In the genomic region with DNA sequence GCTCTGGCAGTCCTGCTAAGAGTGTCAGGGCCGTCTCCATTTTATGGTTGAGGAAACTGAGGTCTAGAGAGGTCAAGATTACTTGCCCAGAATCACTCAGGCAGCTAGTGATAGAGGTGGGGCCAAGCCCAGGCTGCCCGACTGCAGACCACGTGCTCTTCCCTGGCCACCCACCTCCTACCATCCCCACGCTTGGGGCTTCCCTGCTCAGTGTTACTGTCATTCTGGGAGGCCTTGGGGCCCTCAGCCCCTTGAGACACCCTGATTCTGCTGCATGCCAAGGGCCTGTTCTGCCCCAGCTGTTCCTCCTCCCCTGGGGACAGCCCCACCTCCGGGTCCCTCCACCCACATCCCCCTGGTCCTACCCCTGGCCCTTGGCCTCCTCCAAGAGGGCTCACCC, we compare ENCODE assay signal across 31 cellular contexts. TPM values are rescaled to one million over a fixed set of nuclear protein-coding genes. Genes with fewer than 3 reads are reported as not detected.
A peak's percentile ranks its signal among the peaks of the same experiment; 100 is the strongest.
DNase-seq lines count a peak whose midpoint lies in the region; ATAC-seq and TF ChIP-seq lines count a peak whose summit lies in the region.
"Had no signal": no experiment of that assay in that cellular context is flagged by ENCODE, and none has a peak within 500 bp of the region (broad histone marks: within the 10 kb centered on the region; RNA-seq: fewer than 3 reads in every experiment).

No MANE protein-coding gene starts in this region.

- TF ChIP-seq CTCF in Peyer's patch (IDR thresholded peaks at IDR 0.05) = no peak
- TF ChIP-seq CTCF in colonic mucosa (IDR thresholded peaks at IDR 0.05) = no peak
- no peak for TF ChIP-seq CTCF in H9 (conservative IDR thresholded peaks at IDR 0.05)

- POLR2A ChIA-PET in activated CD4-positive, alpha-beta T cell treated with anti-CD3 and anti-CD28 coated beads for 36 hours (lab: Charles Lee) = interaction anchor here (0.5 kb wide), 1 partner anchor 15 kb away, joined by 3 read pairs; no protein-coding TSS in a partner anchor

- no peaks in the 10 kb centered on the region for H3K4me1 ChIP-seq in Peyer's patch
- no peaks in the 10 kb centered on the region for H3K4me1 ChIP-seq in colonic mucosa
- H3K4me1 ChIP-seq in H9 (ENCODE audit: insufficient read depth, low read length) = no peaks in the 10 kb centered on the region
- H3K4me1 ChIP-seq: gastroesophageal sphincter, HAP-1, pancreas, tibial artery had no signal

- no peaks in the 10 kb centered on the region for H3K79me2 ChIP-seq in H9 (ENCODE audit: insufficient read depth, low read length)

- no peak overlapping the region for H3K27ac Mint-ChIP-seq in activated CD4-positive, alpha-beta T cell treated with anti-CD3 and anti-CD28 coated beads for 36 hours
- no peak overlapping the region for H3K27ac Mint-ChIP-seq in stimulated activated effector memory CD8-positive, alpha-beta T cell treated with anti-CD3 and anti-CD28 coated beads, Interleukin-12 subunit alpha, Interleukin-12 subunit beta, amount 100 ng/mL, for 72 hours
- no peak overlapping the region for H3K27ac Mint-ChIP-seq in H9
- H3K27ac Mint-ChIP-seq: memory B cell had no signal

- no peak overlapping the region for H2AFZ ChIP-seq in H9 (ENCODE audit: low read length)

- H3T11ph ChIP-seq in H9 (ENCODE audit: low read length) = no peak overlapping the region

- H3K23me2 ChIP-seq in H9 (ENCODE audit: insufficient read length, low read depth, low read length, poor library complexity, severe bottlenecking) = no peaks in the 10 kb centered on the region

- H3K18ac ChIP-seq in H9 (ENCODE audit: insufficient read length, low read depth, low read length) = no peak overlapping the region

- H2BK120ac ChIP-seq in H9 (ENCODE audit: low read depth, low read length, poor library complexity, severe bottlenecking) = no peak overlapping the region

- no peak overlapping the region for H4K8ac ChIP-seq in H9 (replicated peaks; ENCODE audit: insufficient read length, low read depth, low read length)

- no peak overlapping the region for H3K4me3 ChIP-seq in Peyer's patch
- H3K4me3 ChIP-seq in colonic mucosa = no peak overlapping the region
- H3K4me3 ChIP-seq: esophagus muscularis mucosa, gastroesophageal sphincter, HAP-1, pancreas, tibial artery had no signal

- no peaks in the 10 kb centered on the region for H3K9me3 Mint-ChIP-seq in activated CD4-positive, alpha-beta T cell treated with anti-CD3 and anti-CD28 coated beads for 36 hours (ENCODE audit: low read depth)
- H3K9me3 Mint-ChIP-seq in stimulated activated effector memory CD8-positive, alpha-beta T cell treated with anti-CD3 and anti-CD28 coated beads, Interleukin-12 subunit alpha, Interleukin-12 subunit beta, amount 100 ng/mL, for 72 hours = no peaks in the 10 kb centered on the region
- H3K9me3 Mint-ChIP-seq in H9 = peaks cover 0 to 5% of the 10 kb centered on the region in 2 experiments; a peak in 2 of 5 replicates
- H3K9me3 Mint-ChIP-seq: central memory CD8-positive, alpha-beta T cell; memory B cell; naive B cell had no signal

- H2BK5ac ChIP-seq in H9 (ENCODE audit: insufficient read length, low read length) = no peak overlapping the region

- H3K9ac ChIP-seq in colonic mucosa (ENCODE audit: low read depth in 2 of 2, low read length in 2 of 2) (no peak overlapping the region), H9 (ENCODE audit: extremely low read depth, insufficient read length, low read length) (no peak overlapping the region)
- H3K9ac ChIP-seq: KMS-11 had no signal

- TF ChIP-seq POLR2A in Peyer's patch (IDR thresholded peaks at IDR 0.05) = no peak

- no peak overlapping the region for H2BK12ac ChIP-seq in H9 (ENCODE audit: insufficient read length, low read depth, low read length)

- no peak overlapping the region for H3K4me2 ChIP-seq in H9 (ENCODE audit: insufficient read depth, insufficient read length, low read length)
- H3K4me2 ChIP-seq: KMS-11 had no signal

- no peak overlapping the region for H3K14ac ChIP-seq in H9 (ENCODE audit: insufficient read depth, low read length)

- H3K4me3 Mint-ChIP-seq in activated CD4-positive, alpha-beta T cell treated with anti-CD3 and anti-CD28 coated beads for 36 hours = no peak overlapping the region
- no peak overlapping the region for H3K4me3 Mint-ChIP-seq in stimulated activated effector memory CD8-positive, alpha-beta T cell treated with anti-CD3 and anti-CD28 coated beads, Interleukin-12 subunit alpha, Interleukin-12 subunit beta, amount 100 ng/mL, for 72 hours
- H3K4me3 Mint-ChIP-seq in H9 = no peak overlapping the region
- H3K4me3 Mint-ChIP-seq: central memory CD8-positive, alpha-beta T cell; memory B cell; naive B cell had no signal

- H3K27me3 Mint-ChIP-seq in activated CD4-positive, alpha-beta T cell treated with anti-CD3 and anti-CD28 coated beads for 36 hours = no peaks in the 10 kb centered on the region
- H3K27me3 Mint-ChIP-seq in H9 (ENCODE audit: low read depth) = peaks cover 14% of the 10 kb centered on the region
- H3K27me3 Mint-ChIP-seq: central memory CD8-positive, alpha-beta T cell; memory B cell; naive B cell had no signal

- H4K91ac ChIP-seq in H9 (ENCODE audit: insufficient read length, low read depth, low read length) = no peak overlapping the region

- H3K9me3 ChIP-seq in Peyer's patch = no peaks in the 10 kb centered on the region
- H3K9me3 ChIP-seq in colonic mucosa = no peaks in the 10 kb centered on the region
- H3K9me3 ChIP-seq in H9 (ENCODE audit: control insufficient read depth, low read depth, low read length) = no peaks in the 10 kb centered on the region
- H3K9me3 ChIP-seq: esophagus muscularis mucosa, gastroesophageal sphincter, HAP-1, pancreas, tibial artery had no signal

- H3K36me3 ChIP-seq in Peyer's patch (no peaks in the 10 kb centered on the region), colonic mucosa (no peaks in the 10 kb centered on the region)
- H3K36me3 ChIP-seq: HAP-1, pancreas had no signal

- H3K36me3 Mint-ChIP-seq in activated CD4-positive, alpha-beta T cell treated with anti-CD3 and anti-CD28 coated beads for 36 hours (ENCODE audit: low read depth) = no peaks in the 10 kb centered on the region
- no peaks in the 10 kb centered on the region for H3K36me3 Mint-ChIP-seq in stimulated activated effector memory CD8-positive, alpha-beta T cell treated with anti-CD3 and anti-CD28 coated beads, Interleukin-12 subunit alpha, Interleukin-12 subunit beta, amount 100 ng/mL, for 72 hours
- peaks cover 0 to 6% (median 0%) of the 10 kb centered on the region in 3 experiments; a peak in 3 of 7 replicates for H3K36me3 Mint-ChIP-seq in H9 (ENCODE audit: insufficient read depth in 1 of 3, low read depth in 3 of 3)
- H3K36me3 Mint-ChIP-seq: naive B cell had no signal

- intact Hi-C loops in activated CD4-positive, alpha-beta T cell treated with anti-CD3 and anti-CD28 coated beads for 36 hours (cut with DNase I, micrococcal nuclease) = no loop called here
- intact Hi-C loops in colonic mucosa (cut with DNase I) = no loop called here

- H4K5ac ChIP-seq in H9 (ENCODE audit: insufficient read length, low read depth, low read length) = no peak overlapping the region

- H3K27me3 ChIP-seq in Peyer's patch (no peaks in the 10 kb centered on the region), colonic mucosa (no peaks in the 10 kb centered on the region), H9 (ENCODE audit: insufficient read depth, low read length) (no peaks in the 10 kb centered on the region)
- H3K27me3 ChIP-seq: pancreas had no signal

- H2BK15ac ChIP-seq in H9 (ENCODE audit: low read depth, low read length) = no peak overlapping the region

- no peak overlapping the region for H2AK5ac ChIP-seq in H9 (ENCODE audit: insufficient read length, low read length)

- H3K79me1 ChIP-seq in H9 (ENCODE audit: insufficient read depth, low read depth, low read length, poor library complexity, severe bottlenecking) = no peaks in the 10 kb centered on the region

- no peak overlapping the region for H3K23ac ChIP-seq in H9 (ENCODE audit: insufficient read length, low read depth, low read length)

- no peak for ATAC-seq in activated CD4-positive, alpha-beta T cell treated with anti-CD3 and anti-CD28 coated beads for 36 hours
- ATAC-seq in GM19463 (IDR thresholded peaks at IDR 0.05; ENCODE audit: unreplicated experiment) = peak; percentile 82
- peak; percentile 61 for ATAC-seq in HG03045 (IDR thresholded peaks at IDR 0.05; ENCODE audit: unreplicated experiment)
- peak; percentile 68 for ATAC-seq in stimulated activated effector memory CD8-positive, alpha-beta T cell treated with anti-CD3 and anti-CD28 coated beads, Interleukin-12 subunit alpha, Interleukin-12 subunit beta, amount 100 ng/mL, for 72 hours
- ATAC-seq: gastroesophageal sphincter, sciatic nerve had no signal

- H3K27ac ChIP-seq in Peyer's patch (no peak overlapping the region), colonic mucosa (no peak overlapping the region), H9 (ENCODE audit: insufficient read length, low read depth, low read length) (no peak overlapping the region)
- H3K27ac ChIP-seq: 22Rv1, esophagus muscularis mucosa, gastroesophageal sphincter, KMS-11, pancreas, RWPE1, tibial artery had no signal

- DNase-seq in activated CD4-positive, alpha-beta T cell treated with anti-CD3 and anti-CD28 coated beads for 36 hours = peak; percentile 13
- no peak for DNase-seq in activated CD4-positive, alpha-beta T cell treated with anti-CD3 and anti-CD28 coated beads, Interleukin-2, amount 50 U/mL, for 4 hours
- no peak for DNase-seq in stimulated activated effector memory CD8-positive, alpha-beta T cell treated with anti-CD3 and anti-CD28 coated beads, Interleukin-12 subunit alpha, Interleukin-12 subunit beta, amount 100 ng/mL, for 72 hours (ENCODE audit: low spot score in 2 of 2)
- DNase-seq in Peyer's patch (no peak), colonic mucosa (no peak), H9 (no peak)
- DNase-seq: activated CD4-positive, alpha-beta T cell treated with anti-CD3 and anti-CD28 coated beads for 4 hours; activated naive CD4-positive, alpha-beta T cell treated with Interleukin-2 at 50 U/mL for 16 hours; AML-193; aorta; Calu3; kidney glomerular epithelial cell; naive B cell; NCI-H1048; NCI-H2029; NCI-H446 treated with DMSO at 0.1 percent for 48 hours; stimulated activated naive CD4-positive, alpha-beta T cell; T1000; tibial artery had no signal

- no peak overlapping the region for H3K4ac ChIP-seq in H9 (ENCODE audit: low read depth, low read length)

- no peaks in the 10 kb centered on the region for H4K20me1 ChIP-seq in H9 (ENCODE audit: control insufficient read depth, insufficient read depth, insufficient read length)

- H3K56ac ChIP-seq in H9 (ENCODE audit: insufficient read length, low read depth, low read length) = no peak overlapping the region

- H2BK20ac ChIP-seq in H9 (ENCODE audit: low read depth, low read length, poor library complexity, severe bottlenecking) = no peak overlapping the region

- WGBS in H9 (ENCODE audit: extremely low coverage, insufficient read length, low lambda C conversion rate) = no CpG with 5 or more reads among the region's 5 CpGs

- H3K4me1 Mint-ChIP-seq in activated CD4-positive, alpha-beta T cell treated with anti-CD3 and anti-CD28 coated beads for 36 hours = peaks cover 6% of the 10 kb centered on the region
- H3K4me1 Mint-ChIP-seq in stimulated activated effector memory CD8-positive, alpha-beta T cell treated with anti-CD3 and anti-CD28 coated beads, Interleukin-12 subunit alpha, Interleukin-12 subunit beta, amount 100 ng/mL, for 72 hours = peaks cover 5% of the 10 kb centered on the region
- peaks cover 8 to 14% of the 10 kb centered on the region in 2 experiments for H3K4me1 Mint-ChIP-seq in H9

- CTCF ChIA-PET in activated CD4-positive, alpha-beta T cell treated with anti-CD3 and anti-CD28 coated beads for 36 hours (lab: Charles Lee) = no interaction called here

RNA-seq across cellular contexts. Expression of a gene that starts 17.2 kb away (rescaled TPM):
- total RNA-seq in activated CD4-positive, alpha-beta T cell treated with anti-CD3 and anti-CD28 coated beads for 36 hours = 10 to 100 TPM; 15.0 to 17.1 TPM
- 10 to 100 TPM; 15.6 to 74.3 (median 23.4) TPM for total RNA-seq in Peyer's patch
- 10 to 100 TPM; 16.1 to 31.3 TPM for total RNA-seq in colonic mucosa
- 16.6 and 20.3 TPM in 2 replicates for total RNA-seq in H9 (2021)

RNA-seq across cellular contexts. Expression of a gene that starts 32.6 kb away (rescaled TPM):
- under 1 TPM; 0.58 to 0.89 TPM for total RNA-seq in activated CD4-positive, alpha-beta T cell treated with anti-CD3 and anti-CD28 coated beads for 36 hours
- total RNA-seq in Peyer's patch (10 to 100 TPM in 1 of 4 donors, 1 to 10 TPM in 2, under 1 TPM in 1; 0.35 to 22.3 (median 2.5) TPM), colonic mucosa (1 to 10 TPM; 1.8 to 4.3 TPM), H9 (2021) (13.2 and 14.3 TPM in 2 replicates)
